Comparison of ENCODE assay signal across 9 cellular contexts in the genomic region with DNA sequence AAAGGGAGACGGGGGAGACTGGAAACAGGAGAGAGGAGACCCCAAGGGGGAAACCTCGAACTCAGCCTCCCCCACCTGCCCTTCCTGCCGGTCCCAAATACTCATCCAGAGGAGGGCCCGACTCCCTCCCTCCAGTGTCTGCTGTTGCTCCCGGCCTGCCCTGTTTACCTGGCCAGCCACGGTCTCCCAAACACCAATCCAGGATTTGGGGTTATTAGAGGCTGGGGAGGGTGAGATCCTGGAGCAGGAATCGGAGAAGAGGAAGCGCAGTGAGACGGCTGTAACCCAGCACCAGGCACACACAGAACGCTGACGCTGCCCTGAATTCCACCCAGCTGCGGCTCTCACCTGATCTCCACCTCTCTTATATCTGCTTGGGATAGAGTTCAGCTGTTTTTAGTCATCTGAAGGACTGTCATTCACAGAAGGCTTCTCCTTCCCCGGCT.
A peak's percentile ranks its signal among the peaks of the same experiment; 100 is the strongest.
DNase-seq lines count a peak whose midpoint lies in the region; ATAC-seq, FAIRE-seq and TF ChIP-seq lines count a peak whose summit lies in the region.
"Had no signal": no experiment of that assay in that cellular context is flagged by ENCODE, and none has a peak within 500 bp of the region (broad histone marks: within the 10 kb centered on the region; RNA-seq: fewer than 3 reads in every experiment).

No MANE protein-coding gene starts in this region.

- no peaks in the 10 kb centered on the region for H3K27me3 ChIP-seq in astrocyte (ENCODE audit: insufficient read depth, low read length)
- no peaks in the 10 kb centered on the region for H3K27me3 ChIP-seq in muscle layer of duodenum (ENCODE audit: low read depth, low read length)

- H2AFZ ChIP-seq in astrocyte (ENCODE audit: low read depth, low read length): no peak overlapping the region

- H3K4me2 ChIP-seq in astrocyte (ENCODE audit: low read length): peak overlapping the region; percentile 56

- H3K27ac ChIP-seq in astrocyte (ENCODE audit: low read depth, low read length) (no peak overlapping the region), muscle layer of duodenum (ENCODE audit: low read length) (peak overlapping the region; percentile 21)

- H3K9me3 ChIP-seq in astrocyte (ENCODE audit: insufficient read depth, low read depth, low read length) (no peaks in the 10 kb centered on the region), muscle layer of duodenum (ENCODE audit: control insufficient read depth in 1 of 2, low read length in 2 of 2) (no peaks in the 10 kb centered on the region)

- H3K4me3 Mint-ChIP-seq in astrocyte (ENCODE audit: unreplicated experiment): no peak overlapping the region
- H3K4me3 Mint-ChIP-seq: mesothelial cell of epicardium had no signal

- no peak overlapping the region for H3K27ac Mint-ChIP-seq in astrocyte (ENCODE audit: unreplicated experiment)
- H3K27ac Mint-ChIP-seq: mesothelial cell of epicardium had no signal

- peak; percentile 21 for DNase-seq in CD1c-positive myeloid dendritic cell (ENCODE audit: extremely low spot score)
- DNase-seq in KBM-7: peak; percentile 25
- DNase-seq in astrocyte (ENCODE audit: low read depth): no peak
- no peak for DNase-seq in activated gamma-delta T cell (lab: John Stamatoyannopoulos, UW)

- H3K4me1 Mint-ChIP-seq in astrocyte (ENCODE audit: low read depth, unreplicated experiment): peaks cover 45% of the 10 kb centered on the region

- ATAC-seq in GM21447 (IDR thresholded peaks at IDR 0.05; ENCODE audit: unreplicated experiment) (no peak), HG03520 (IDR thresholded peaks at IDR 0.05; ENCODE audit: unreplicated experiment) (no peak), GM21367 (IDR thresholded peaks at IDR 0.05; ENCODE audit: unreplicated experiment) (no peak)

- no peak for TF ChIP-seq CTCF in astrocyte (IDR thresholded peaks at IDR 0.05; ENCODE audit: insufficient read depth, low read depth, low read length)

- peaks cover 4% of the 10 kb centered on the region for H3K9me3 Mint-ChIP-seq in astrocyte (ENCODE audit: unreplicated experiment)
- H3K9me3 Mint-ChIP-seq: mesothelial cell of epicardium had no signal

- peaks cover 23% of the 10 kb centered on the region for H3K4me1 ChIP-seq in astrocyte (ENCODE audit: insufficient read depth, low read length)
- H3K4me1 ChIP-seq in muscle layer of duodenum (ENCODE audit: control insufficient read depth in 1 of 2, insufficient read depth in 2 of 2, low read length in 2 of 2): peaks cover 0 to 26% of the 10 kb centered on the region in 2 donors

- no peak for FAIRE-seq in astrocyte (lab: Jason Lieb, UNC)

- peaks cover 5% of the 10 kb centered on the region for H3K36me3 ChIP-seq in astrocyte (ENCODE audit: insufficient read depth, low read length)
- peaks cover 4 to 8% of the 10 kb centered on the region in 2 donors for H3K36me3 ChIP-seq in muscle layer of duodenum (ENCODE audit: control insufficient read depth in 1 of 2, insufficient read depth in 2 of 2, low read length in 2 of 2)

- H3K27me3 Mint-ChIP-seq in astrocyte (ENCODE audit: low read depth, unreplicated experiment): peaks cover 2% of the 10 kb centered on the region

- peaks cover 23% of the 10 kb centered on the region for H4K20me1 ChIP-seq in astrocyte (ENCODE audit: insufficient read depth, low read length)

- H3K9ac ChIP-seq in astrocyte (ENCODE audit: low read length): peak overlapping the region; percentile 29

- H3K4me3 ChIP-seq in astrocyte (ENCODE audit: insufficient read depth, low read depth, low read length) (no peak overlapping the region), muscle layer of duodenum (ENCODE audit: low read depth in 1 of 2, low read length in 2 of 2) (peak overlapping the region in 1 of 2 donors; percentile 7)

- H3K36me3 Mint-ChIP-seq in astrocyte (ENCODE audit: low read depth, unreplicated experiment): peaks cover 19% of the 10 kb centered on the region
- H3K36me3 Mint-ChIP-seq: mesothelial cell of epicardium had no signal

- in situ Hi-C loops in KBM-7 (cut with MboI; ENCODE audit: low pct_unique_long_range_greater_than_20kb, low sequenced_read_pairs): loop anchor here (10.0 to 25.0 kb wide), 2 partner anchors 105 to 223 kb away; partner anchors contain the start of gene TNS1

- no peaks in the 10 kb centered on the region for H3K79me2 ChIP-seq in astrocyte (ENCODE audit: insufficient read depth, low read length)

Comparison
In these comparisons a context has a peak if more than half of its experiments do, and no peak if none do; other contexts are left out.
1. DNase-seq: peak in CD1c-positive myeloid dendritic cell (single experiment) and KBM-7 (single experiment); none in astrocyte (single experiment) and activated gamma-delta T cell (single experiment).